8 cellular contexts compared by ENCODE assay signal in genomic region chr17:82021728-82022309, GRCh38. TPM values are rescaled to one million over a fixed set of nuclear protein-coding genes. Genes with fewer than 3 reads are reported as not detected.
A peak's percentile ranks its signal among the peaks of the same experiment; 100 is the strongest.
DNase-seq lines count a peak whose midpoint lies in the region; ATAC-seq and TF ChIP-seq lines count a peak whose summit lies in the region.

No MANE protein-coding gene starts in this region.

- ATAC-seq in GM21786 (IDR thresholded peaks at IDR 0.05; ENCODE audit: unreplicated experiment) = no peak
- ATAC-seq in GM21360 (IDR thresholded peaks at IDR 0.05; ENCODE audit: unreplicated experiment) = no peak

- H3K27me3 ChIP-seq in WERI-Rb-1 (ENCODE audit: insufficient read depth, low read depth, severe bottlenecking) (no peaks in the 10 kb centered on the region), iPS-15b (ENCODE audit: control insufficient read depth, insufficient read depth, low read length) (no peaks in the 10 kb centered on the region), stomach (no peaks in the 10 kb centered on the region)

- TF ChIP-seq POLR2A in stomach (IDR thresholded peaks at IDR 0.05) = no peak

- POLR2A ChIA-PET in activated CD4-positive, alpha-beta T cell treated with anti-CD3 and anti-CD28 coated beads, Interleukin-2, amount 10 ng/mL, durations not matched to agents 7 days and 5 days (lab: Charles Lee) = interaction anchor here (1.2 kb wide), 1 partner anchor 16 kb away, joined by 4 read pairs; the partner anchor contains the start of gene DCXR

- peak overlapping the region; percentile 82 for H3K4me3 ChIP-seq in WERI-Rb-1 (ENCODE audit: low read depth, low read length)
- H3K4me3 ChIP-seq in iPS-15b (ENCODE audit: low read depth, low read length) = peak overlapping the region; percentile 87
- H3K4me3 ChIP-seq in stomach = peak overlapping the region; percentile 79 to 98 (median 88)

- H3K4me3 Mint-ChIP-seq in activated CD4-positive, alpha-beta T cell treated with anti-CD3 and anti-CD28 coated beads, Interleukin-2, amount 10 ng/mL, durations not matched to agents 7 days and 5 days = peak overlapping the region; percentile 77

- H3K4me1 ChIP-seq in iPS-15b (ENCODE audit: control insufficient read depth, insufficient read depth, low read length) = no peaks in the 10 kb centered on the region
- H3K4me1 ChIP-seq in stomach = peaks cover 40 to 68% (median 64%) of the 10 kb centered on the region in 4 donors

- H3K36me3 Mint-ChIP-seq in activated CD4-positive, alpha-beta T cell treated with anti-CD3 and anti-CD28 coated beads, Interleukin-2, amount 10 ng/mL, durations not matched to agents 7 days and 5 days (ENCODE audit: low read depth) = peaks cover 7% of the 10 kb centered on the region

- peak overlapping the region; percentile 82 for H3K27ac Mint-ChIP-seq in activated CD4-positive, alpha-beta T cell treated with anti-CD3 and anti-CD28 coated beads, Interleukin-2, amount 10 ng/mL, durations not matched to agents 7 days and 5 days

- H3K36me3 ChIP-seq in WERI-Rb-1 = peaks cover 35% of the 10 kb centered on the region
- H3K36me3 ChIP-seq in iPS-15b (ENCODE audit: control insufficient read depth, insufficient read depth, low read length) = peaks cover 17% of the 10 kb centered on the region
- peaks cover 0 to 23% (median 16%) of the 10 kb centered on the region in 4 donors for H3K36me3 ChIP-seq in stomach

- peaks cover 39% of the 10 kb centered on the region for H3K4me1 Mint-ChIP-seq in activated CD4-positive, alpha-beta T cell treated with anti-CD3 and anti-CD28 coated beads, Interleukin-2, amount 10 ng/mL, durations not matched to agents 7 days and 5 days

- DNase-seq in activated CD4-positive, alpha-beta T cell treated with anti-CD3 and anti-CD28 coated beads, Interleukin-2, amount 10 ng/mL, durations not matched to agents 7 days and 5 days = peak; percentile 27
- DNase-seq in activated CD4-positive, alpha-beta T cell treated with anti-CD3 and anti-CD28 coated beads for 1 hour = no peak
- no peak for DNase-seq in WERI-Rb-1
- no peak for DNase-seq in stomach
- DNase-seq in kidney glomerular epithelial cell (lab: John Stamatoyannopoulos, UW) = no peak

- WGBS in stomach, 5 donors = 7 to 15% (median 8%) methylated on average over 9 to 15 of the region's 15 CpGs

- no peak for TF ChIP-seq EP300 in stomach (IDR thresholded peaks at IDR 0.05)

- peak overlapping the region; percentile 49 for H3K9ac ChIP-seq in iPS-15b (ENCODE audit: low read depth, low read length)

- CTCF ChIA-PET in activated CD4-positive, alpha-beta T cell treated with anti-CD3 and anti-CD28 coated beads, Interleukin-2, amount 10 ng/mL, durations not matched to agents 7 days and 5 days (lab: Charles Lee) = interaction anchor here (0.6 to 7.4 kb wide), 10 partner anchors 8 to 795 kb away, joined by 3 to 66 read pairs (median 4); partner anchors contain the start of genes DCXR and NOTUM

- intact Hi-C loops in stomach (cut with DNase I; ENCODE audit: low total_unique reads) = no loop called here

- H3K27me3 Mint-ChIP-seq in activated CD4-positive, alpha-beta T cell treated with anti-CD3 and anti-CD28 coated beads, Interleukin-2, amount 10 ng/mL, durations not matched to agents 7 days and 5 days = no peaks in the 10 kb centered on the region

- H3K9me3 ChIP-seq in WERI-Rb-1 (ENCODE audit: severe bottlenecking) (no peaks in the 10 kb centered on the region), iPS-15b (ENCODE audit: control insufficient read depth, insufficient read depth, low read length) (no peaks in the 10 kb centered on the region), stomach (no peaks in the 10 kb centered on the region)

- TF ChIP-seq CTCF in WERI-Rb-1 (IDR thresholded peaks at IDR 0.05; ENCODE audit: low read depth, low read length) = no peak
- no peak for TF ChIP-seq CTCF in stomach (IDR thresholded peaks at IDR 0.05)

- peak overlapping the region; percentile 72 for H3K27ac ChIP-seq in WERI-Rb-1
- peak overlapping the region; percentile 81 to 90 (median 88) for H3K27ac ChIP-seq in stomach

- H3K9me3 Mint-ChIP-seq in activated CD4-positive, alpha-beta T cell treated with anti-CD3 and anti-CD28 coated beads, Interleukin-2, amount 10 ng/mL, durations not matched to agents 7 days and 5 days = no peaks in the 10 kb centered on the region

RNA-seq across cellular contexts. Expression of gene CENPX, which starts 0.9 kb away (rescaled TPM):
- 10 to 100 TPM; 57.3 to 73.0 TPM for total RNA-seq in activated CD4-positive, alpha-beta T cell treated with anti-CD3 and anti-CD28 coated beads, Interleukin-2, amount 10 ng/mL, durations not matched to agents 7 days and 5 days
- total RNA-seq in stomach = 100 to 1,000 TPM in 2 of 5 donors, 10 to 100 TPM in 3; 22.0 to 213 (median 53.1) TPM
- polyA plus RNA-seq in stomach = 100 to 1,000 TPM; 142 to 231 (median 215) TPM

RNA-seq across cellular contexts. Expression of gene LRRC45, which starts 1.3 kb away (rescaled TPM):
- total RNA-seq in activated CD4-positive, alpha-beta T cell treated with anti-CD3 and anti-CD28 coated beads, Interleukin-2, amount 10 ng/mL, durations not matched to agents 7 days and 5 days = 10 to 100 TPM; 54.5 to 68.4 TPM
- total RNA-seq in stomach = 100 to 1,000 TPM in 1 of 5 donors, 10 to 100 TPM in 3, 1 to 10 TPM in 1; 8.3 to 171 (median 42.9) TPM
- polyA plus RNA-seq in stomach = 10 to 100 TPM; 12.7 to 21.1 (median 20.9) TPM

RNA-seq across cellular contexts. Expression of gene RAC3, which starts 9.7 kb away (rescaled TPM):
- 10 to 100 TPM; 12.2 to 13.7 TPM for total RNA-seq in activated CD4-positive, alpha-beta T cell treated with anti-CD3 and anti-CD28 coated beads, Interleukin-2, amount 10 ng/mL, durations not matched to agents 7 days and 5 days
- total RNA-seq in stomach = 10 to 100 TPM in 1 of 5 donors, 1 to 10 TPM in 3, not detected in 1; 1.2 to 11.6 (median 2.5) TPM
- polyA plus RNA-seq in stomach = 10 to 100 TPM; 13.1 to 24.8 (median 16.2) TPM

RNA-seq across cellular contexts. Expression of gene DCXR, which starts 15.7 kb away (rescaled TPM):
- total RNA-seq in activated CD4-positive, alpha-beta T cell treated with anti-CD3 and anti-CD28 coated beads, Interleukin-2, amount 10 ng/mL, durations not matched to agents 7 days and 5 days = 100 to 1,000 TPM; 140 to 144 TPM
- total RNA-seq in stomach = 100 to 1,000 TPM in 2 of 5 donors, 10 to 100 TPM in 3; 11.1 to 461 (median 100.0) TPM
- polyA plus RNA-seq in stomach = 100 to 1,000 TPM; 352 to 403 (median 396) TPM

RNA-seq across cellular contexts. Expression of gene RFNG, which starts 29.8 kb away (rescaled TPM):
- 10 to 100 TPM; 29.0 to 29.8 TPM for total RNA-seq in activated CD4-positive, alpha-beta T cell treated with anti-CD3 and anti-CD28 coated beads, Interleukin-2, amount 10 ng/mL, durations not matched to agents 7 days and 5 days
- total RNA-seq in stomach = 10 to 100 TPM; 12.5 to 66.5 (median 28.3) TPM
- polyA plus RNA-seq in stomach = 10 to 100 TPM; 22.5 to 55.2 (median 26.0) TPM
